9 cellular contexts compared by ENCODE assay signal in genomic region chr7:50069613-50070012, GRCh38. TPM values are rescaled to one million over a fixed set of nuclear protein-coding genes. Genes with fewer than 3 reads are reported as not detected.
DNase-seq lines count a peak whose midpoint lies in the region; ATAC-seq and TF ChIP-seq lines count a peak whose summit lies in the region.
"Had no signal": no experiment of that assay in that cellular context is flagged by ENCODE, and none has a peak within 500 bp of the region (broad histone marks: within the 10 kb centered on the region; RNA-seq: fewer than 3 reads in every experiment).

No MANE protein-coding gene starts in this region.

- H3K27ac ChIP-seq in MM.1S (ENCODE audit: low read length) (no peak overlapping the region), left lung (peak overlapping the region; percentile 51 to 71), transverse colon (peak overlapping the region; percentile 45 to 76 (median 63))

- H3K9me3 Mint-ChIP-seq in activated naive CD8-positive, alpha-beta T cell treated with anti-CD3 and anti-CD28 coated beads, Interleukin-2, amount 50 U/mL, for 24 hours, result peaks cover 29% of the 10 kb centered on the region

- H3K4me1 ChIP-seq in MM.1S (ENCODE audit: low read length), result peaks cover 8% of the 10 kb centered on the region; the same call in 1 of the 2 replicates
- peaks cover 0 to 21% of the 10 kb centered on the region in 2 donors for H3K4me1 ChIP-seq in left lung
- peaks cover 0 to 17% (median 10%) of the 10 kb centered on the region in 4 donors for H3K4me1 ChIP-seq in transverse colon

- H3K36me3 ChIP-seq in MM.1S (replicated peaks; ENCODE audit: insufficient read depth, low read length) (no peaks in the 10 kb centered on the region), left lung (no peaks in the 10 kb centered on the region), transverse colon (no peaks in the 10 kb centered on the region)

- WGBS in transverse colon (ENCODE audit: low coverage in 1 of 2), 2 donors, result 8 to 22% methylated on average over 6 to 8 of the region's 8 CpGs

- in situ Hi-C loops in GM13976 (cut with MboI; ENCODE audit: low sequenced_read_pairs, unreplicated experiment), result no loop called here
- in situ Hi-C loops in transverse colon (cut with MboI; ENCODE audit: low pct_ligation_motif_present in 1 of 4, low pct_unique_long_range_greater_than_20kb in 1 of 4, low sequenced_read_pairs in 3 of 4), result no loop called here

- H3K36me3 Mint-ChIP-seq in activated naive CD8-positive, alpha-beta T cell treated with anti-CD3 and anti-CD28 coated beads, Interleukin-2, amount 50 U/mL, for 24 hours (ENCODE audit: low read depth), result peaks cover 12% of the 10 kb centered on the region

- TF ChIP-seq CTCF in GM13976 (IDR thresholded peaks at IDR 0.05; ENCODE audit: borderline replicate concordance, control extremely low read depth, extremely low read depth, insufficient read depth, missing control alignments) (no peak), MM.1S (IDR thresholded peaks at IDR 0.05; ENCODE audit: low read length) (no peak), left lung (IDR thresholded peaks at IDR 0.05) (no peak), transverse colon (IDR thresholded peaks at IDR 0.05) (no peak)

- ATAC-seq in GM21786 (IDR thresholded peaks at IDR 0.05; ENCODE audit: unreplicated experiment), result peak; percentile 88
- peak; percentile 79 for ATAC-seq in activated naive CD8-positive, alpha-beta T cell treated with anti-CD3 and anti-CD28 coated beads, Interleukin-2, amount 50 U/mL, for 24 hours
- ATAC-seq in left lung, result peak; percentile 73

- TF ChIP-seq POLR2A in transverse colon (IDR thresholded peaks at IDR 0.05), result no peak

- TF ChIP-seq EP300 in transverse colon (IDR thresholded peaks at IDR 0.05; ENCODE audit: low read depth), result no peak

- intact Hi-C loops in left lung (cut with DNase I) (no loop called here), transverse colon (cut with DNase I; ENCODE audit: low total_unique reads) (no loop called here)

- H3K9me3 ChIP-seq in MM.1S (replicated peaks; ENCODE audit: insufficient read depth, low read length), result no peaks in the 10 kb centered on the region
- peaks cover 0 to 24% of the 10 kb centered on the region in 2 donors for H3K9me3 ChIP-seq in left lung
- no peaks in the 10 kb centered on the region for H3K9me3 ChIP-seq in transverse colon

- peaks cover 23% of the 10 kb centered on the region for H3K4me1 Mint-ChIP-seq in activated naive CD8-positive, alpha-beta T cell treated with anti-CD3 and anti-CD28 coated beads, Interleukin-2, amount 50 U/mL, for 24 hours

- H3K4me3 ChIP-seq in MM.1S (ENCODE audit: low read length), result peak overlapping the region; percentile 39
- H3K4me3 ChIP-seq in left lung, result peak overlapping the region; percentile 26 to 49
- H3K4me3 ChIP-seq in transverse colon, result peak overlapping the region; percentile 5 to 65 (median 38)

- H3F3A ChIP-seq in MM.1S (ENCODE audit: insufficient read depth, low read length), result no peaks in the 10 kb centered on the region

- peak overlapping the region; percentile 78 for H3K4me3 Mint-ChIP-seq in activated naive CD8-positive, alpha-beta T cell treated with anti-CD3 and anti-CD28 coated beads, Interleukin-2, amount 50 U/mL, for 24 hours

- H3K27ac Mint-ChIP-seq in activated naive CD8-positive, alpha-beta T cell treated with anti-CD3 and anti-CD28 coated beads, Interleukin-2, amount 50 U/mL, for 24 hours, result peak overlapping the region; percentile 77

- no peaks in the 10 kb centered on the region for H3K27me3 Mint-ChIP-seq in activated naive CD8-positive, alpha-beta T cell treated with anti-CD3 and anti-CD28 coated beads, Interleukin-2, amount 50 U/mL, for 24 hours

- no peaks in the 10 kb centered on the region for H3K9me2 ChIP-seq in MM.1S (replicated peaks; ENCODE audit: insufficient read depth, low read length)

- DNase-seq in GM13976 (ENCODE audit: low spot score) (peak; percentile 29), MM.1S (peak; percentile 37), left lung (peak in 1 of 2 donors; percentile 47), transverse colon (no peak), NCI-H524 (lab: John Stamatoyannopoulos, UW) (no peak)
- peak; percentile 41 for DNase-seq in activated naive CD8-positive, alpha-beta T cell treated with anti-CD3 and anti-CD28 coated beads, Interleukin-2, amount 50 U/mL, for 24 hours
- DNase-seq in activated CD4-positive, CD25-positive, alpha-beta regulatory T cell (lab: John Stamatoyannopoulos, UW), result no peak

- H3K4me2 ChIP-seq in MM.1S (ENCODE audit: low read depth, low read length), result peak overlapping the region; percentile 64

- no peak overlapping the region for H2AFZ ChIP-seq in MM.1S (ENCODE audit: low read length)

- peaks cover 9% of the 10 kb centered on the region; the same call in 1 of the 2 replicates for H3K27me3 ChIP-seq in MM.1S (replicated peaks; ENCODE audit: insufficient read depth, low read length)
- H3K27me3 ChIP-seq in left lung, result no peaks in the 10 kb centered on the region
- H3K27me3 ChIP-seq in transverse colon, result no peaks in the 10 kb centered on the region

- H3K79me2 ChIP-seq in MM.1S (ENCODE audit: low read length), result no peaks in the 10 kb centered on the region

- no peak overlapping the region for H3K9ac ChIP-seq in MM.1S (ENCODE audit: low read length)

- no peaks in the 10 kb centered on the region for H4K20me1 ChIP-seq in MM.1S (ENCODE audit: insufficient read depth, low read length)

RNA-seq across cellular contexts. Expression of gene ZPBP, which starts 23.4 kb away (rescaled TPM):
- total RNA-seq in left lung (not detected), transverse colon (not detected)
- total RNA-seq: T-helper 2 cell treated with Interferon-gamma antibody and Interleukin-4, amounts not matched to agents 100 ng/mL and 5 ng/mL, for 36 hours had no signal

Comparison
In these comparisons a context has a peak if more than half of its experiments do, and no peak if none do; other contexts are left out.
1. DNase-seq: peak in GM13976 (single experiment), MM.1S (single experiment) and activated naive CD8-positive, alpha-beta T cell treated with anti-CD3 and anti-CD28 coated beads, Interleukin-2, amount 50 U/mL, for 24 hours (single experiment); none in transverse colon (single experiment), activated CD4-positive, CD25-positive, alpha-beta regulatory T cell (0 of 4) and NCI-H524 (0 of 2).
2. Peak in every context shown above with its lines, with median percentiles within 50 percentile points of each other: ATAC-seq and H3K4me3 ChIP-seq.